ENCODE assay signal across 1 cellular context in the genomic region with DNA sequence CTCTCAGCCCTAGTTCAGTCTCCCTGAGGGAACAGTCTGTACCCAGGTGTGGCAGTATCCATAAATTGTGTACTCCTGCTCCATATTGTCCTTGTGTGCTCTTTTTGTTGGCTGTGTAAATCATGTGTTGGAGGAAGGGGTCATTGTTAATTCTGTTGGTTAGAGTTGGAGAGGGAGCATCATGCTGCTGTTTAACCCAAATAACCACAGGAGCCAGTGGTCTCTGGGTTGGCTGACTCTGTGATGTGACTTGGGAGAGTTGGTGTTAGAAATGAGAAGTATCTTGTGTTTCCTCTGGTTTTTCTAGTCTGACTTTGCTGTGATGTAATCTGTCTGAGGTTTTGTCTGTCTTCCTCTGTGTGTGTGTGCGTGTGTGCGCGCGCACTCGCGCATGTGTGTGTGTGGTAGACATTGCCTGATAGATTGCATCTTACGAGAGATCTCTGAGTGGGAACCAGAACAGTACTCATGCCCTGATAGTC.
TF ChIP-seq lines count a peak whose summit lies in the region.

No MANE protein-coding gene starts in this region.

TF ChIP-seq in HCT116, 20 proteins besides CTCF, POLR2A, EP300 and RAD21 (continued from another document):
- no peak for TF ChIP-seq EZH2phosphoT487 (IDR thresholded peaks at IDR 0.05; ENCODE audit: borderline replicate concordance)
- TF ChIP-seq EZH2 (IDR thresholded peaks at IDR 0.05) = no peak
- TF ChIP-seq ZFX (IDR thresholded peaks at IDR 0.05) = no peak
- no peak for TF ChIP-seq SP1 (IDR thresholded peaks at IDR 0.05; ENCODE audit: low read depth)
- no peak for TF ChIP-seq EGR1 (IDR thresholded peaks at IDR 0.05; ENCODE audit: low read depth)
- no peak for TF ChIP-seq SRF (IDR thresholded peaks at IDR 0.05; ENCODE audit: low read depth)
- TF ChIP-seq SIN3A (IDR thresholded peaks at IDR 0.05; ENCODE audit: low read depth) = no peak
- TF ChIP-seq FOSL1 (IDR thresholded peaks at IDR 0.05; ENCODE audit: low read depth) = no peak
- TF ChIP-seq CBX3 (IDR thresholded peaks at IDR 0.05; ENCODE audit: low read depth) = no peak
- TF ChIP-seq, protein P1, sequence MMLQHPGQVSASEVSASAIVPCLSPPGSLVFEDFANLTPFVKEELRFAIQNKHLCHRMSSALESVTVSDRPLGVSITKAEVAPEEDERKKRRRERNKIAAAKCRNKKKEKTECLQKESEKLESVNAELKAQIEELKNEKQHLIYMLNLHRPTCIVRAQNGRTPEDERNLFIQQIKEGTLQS (IDR thresholded peaks at IDR 0.05) = no peak
- TF ChIP-seq, protein P2, sequence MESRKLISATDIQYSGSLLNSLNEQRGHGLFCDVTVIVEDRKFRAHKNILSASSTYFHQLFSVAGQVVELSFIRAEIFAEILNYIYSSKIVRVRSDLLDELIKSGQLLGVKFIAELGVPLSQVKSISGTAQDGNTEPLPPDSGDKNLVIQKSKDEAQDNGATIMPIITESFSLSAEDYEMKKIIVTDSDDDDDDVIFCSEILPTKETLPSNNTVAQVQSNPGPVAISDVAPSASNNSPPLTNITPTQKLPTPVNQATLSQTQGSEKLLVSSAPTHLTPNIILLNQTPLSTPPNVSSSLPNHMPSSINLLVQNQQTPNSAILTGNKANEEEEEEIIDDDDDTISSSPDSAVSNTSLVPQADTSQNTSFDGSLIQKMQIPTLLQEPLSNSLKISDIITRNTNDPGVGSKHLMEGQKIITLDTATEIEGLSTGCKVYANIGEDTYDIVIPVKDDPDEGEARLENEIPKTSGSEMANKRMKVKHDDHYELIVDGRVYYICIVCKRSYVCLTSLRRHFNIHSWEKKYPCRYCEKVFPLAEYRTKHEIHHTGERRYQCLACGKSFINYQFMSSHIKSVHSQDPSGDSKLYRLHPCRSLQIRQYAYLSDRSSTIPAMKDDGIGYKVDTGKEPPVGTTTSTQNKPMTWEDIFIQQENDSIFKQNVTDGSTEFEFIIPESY (IDR thresholded peaks at IDR 0.05; ENCODE audit: extremely low read depth, insufficient replicate concordance, low read length) = no peak
- TF ChIP-seq YY1 (IDR thresholded peaks at IDR 0.05; ENCODE audit: extremely low read depth, insufficient replicate concordance, low read depth, low read length) = no peak
